Comparison of ENCODE assay signal across 28 cellular contexts in the genomic region with DNA sequence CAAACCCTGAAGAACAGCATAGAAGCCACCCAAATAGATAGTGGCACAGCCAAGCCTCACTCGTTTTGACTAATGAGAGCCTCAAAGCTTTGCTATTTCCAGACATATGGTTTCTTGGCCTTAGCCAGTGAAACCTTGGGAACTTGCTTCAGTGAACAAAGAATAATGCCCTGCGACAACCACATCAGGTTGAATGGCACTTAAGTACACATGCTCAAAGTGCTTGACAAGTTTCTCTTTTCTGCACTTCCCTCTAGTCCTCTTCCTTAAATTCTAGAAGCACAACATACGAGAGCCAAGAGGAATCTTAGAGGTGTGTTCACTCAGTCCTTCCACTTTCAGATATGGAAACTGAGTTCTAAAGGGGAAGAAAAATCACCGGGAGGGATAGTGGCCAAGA.
"Had no signal": no experiment of that assay in that cellular context is flagged by ENCODE, and none has a peak within 500 bp of the region (broad histone marks: within the 10 kb centered on the region; RNA-seq: fewer than 3 reads in every experiment).

No MANE protein-coding gene starts in this region.

- H3K27ac ChIP-seq: adrenal gland, breast epithelium, coronary artery, dorsolateral prefrontal cortex had no signal

- H3K9me3 ChIP-seq: adrenal gland had no signal

- H3K27me3 ChIP-seq: adrenal gland, breast epithelium, dorsolateral prefrontal cortex had no signal

- H3K4me3 ChIP-seq: adrenal gland, breast epithelium, coronary artery, dorsolateral prefrontal cortex had no signal

- ATAC-seq: activated CD4-positive, alpha-beta T cell treated with anti-CD3 and anti-CD28 coated beads for 36 hours; activated CD8-positive, alpha-beta memory T cell treated with anti-CD3 and anti-CD28 coated beads, Interleukin-2, amount 10 ng/mL, durations not matched to agents 7 days and 5 days; activated CD8-positive, alpha-beta T cell treated with anti-CD3 and anti-CD28 coated beads, Interleukin-2, amount 10 ng/mL, durations not matched to agents 7 days and 5 days; activated naive CD8-positive, alpha-beta T cell treated with anti-CD3 and anti-CD28 coated beads, Interleukin-2, amount 50 U/mL, for 24 hours; esophagus mucosa; T-helper 17 cell had no signal

- H3K4me1 ChIP-seq: adrenal gland, breast epithelium had no signal

- H3K36me3 ChIP-seq: adrenal gland, breast epithelium had no signal

- DNase-seq: activated CD4-positive, alpha-beta memory T cell treated with anti-CD3 and anti-CD28 coated beads for 36 hours; activated CD4-positive, alpha-beta T cell treated with anti-CD3 and anti-CD28 coated beads for 36 hours; activated CD4-positive, alpha-beta T cell treated with anti-CD3 and anti-CD28 coated beads, Interleukin-2, amount 10 ng/mL, durations not matched to agents 24 days and 14 days; activated CD4-positive, CD25-positive, alpha-beta regulatory T cell; activated CD4-positive, CD25-positive, alpha-beta regulatory T cell treated with anti-CD3 and anti-CD28 coated beads, Interleukin-2, amount 50 U/mL, for 72 hours; activated CD8-positive, alpha-beta memory T cell treated with anti-CD3 and anti-CD28 coated beads, Interleukin-2, amount 10 ng/mL, durations not matched to agents 7 days and 5 days; activated CD8-positive, alpha-beta memory T cell treated with anti-CD3 and anti-CD28 coated beads, Interleukin-2, amount 50 U/mL, for 4 hours; activated CD8-positive, alpha-beta T cell treated with anti-CD3 and anti-CD28 coated beads, Interleukin-2, amount 10 ng/mL, durations not matched to agents 7 days and 5 days; activated effector memory CD4-positive, alpha-beta T cell treated with anti-CD3 and anti-CD28 coated beads, Interleukin-2, amount 50 U/mL, for 16 hours; activated naive CD4-positive, alpha-beta T cell treated with anti-CD3 and anti-CD28 coated beads for 36 hours; activated naive CD8-positive, alpha-beta T cell treated with anti-CD3 and anti-CD28 coated beads for 36 hours; activated naive CD8-positive, alpha-beta T cell treated with anti-CD3 and anti-CD28 coated beads, Interleukin-2, amount 50 U/mL, for 24 hours; activated T-cell treated with anti-CD3 and anti-CD28 coated beads, Interleukin-2, amount 50 U/mL, for 1 hour; activated T-cell treated with anti-CD3 and anti-CD28 coated beads, Interleukin-2, amount 50 U/mL, for 48 hours; adrenal gland; amygdala; aorta; dorsolateral prefrontal cortex; effector memory CD4-positive, alpha-beta T cell; endodermal cell; foreskin fibroblast; head of caudate nucleus; T-helper 1 cell; T-helper 17 cell; T1000 had no signal
